In genomic region chr2:17398770-17399169, GRCh38 we compare ENCODE assay signal across 33 cellular contexts.
"Had no signal": no experiment of that assay in that cellular context is flagged by ENCODE, and none has a peak within 500 bp of the region (broad histone marks: within the 10 kb centered on the region; RNA-seq: fewer than 3 reads in every experiment).

No MANE protein-coding gene starts in this region.

- H3K4me3 Mint-ChIP-seq: activated CD4-positive, alpha-beta memory T cell treated with anti-CD3 and anti-CD28 coated beads for 36 hours; activated CD4-positive, alpha-beta T cell treated with anti-CD3 and anti-CD28 coated beads for 36 hours; activated CD4-positive, alpha-beta T cell treated with anti-CD3 and anti-CD28 coated beads, Interleukin-2, amount 10 ng/mL, durations not matched to agents 24 days and 14 days; activated CD8-positive, alpha-beta memory T cell treated with anti-CD3 and anti-CD28 coated beads, Interleukin-2, amount 10 ng/mL, durations not matched to agents 7 days and 5 days; activated CD8-positive, alpha-beta T cell treated with anti-CD3 and anti-CD28 coated beads, Interleukin-2, amount 10 ng/mL, durations not matched to agents 7 days and 5 days; activated naive CD4-positive, alpha-beta T cell treated with anti-CD3 and anti-CD28 coated beads for 36 hours; activated naive CD4-positive, alpha-beta T cell treated with anti-CD3 and anti-CD28 coated beads, Interleukin-2, amount 50 U/mL, for 24 hours; activated naive CD8-positive, alpha-beta T cell treated with anti-CD3 and anti-CD28 coated beads for 36 hours; activated naive CD8-positive, alpha-beta T cell treated with anti-CD3 and anti-CD28 coated beads, Interleukin-2, amount 50 U/mL, for 24 hours; activated T-helper 1 cell treated with anti-CD3 and anti-CD28 coated beads, Interleukin-12 subunit alpha, Interleukin-12 subunit beta, Interleukin-2, Interleukin-4 antibody, amounts not matched to agents 30 ng/mL and 10 ng/mL and 1 ng/mL, durations not matched to agents 14 hours and 24 hours and 36 hours; effector memory CD8-positive, alpha-beta T cell had no signal

- H3K4me1 Mint-ChIP-seq: activated CD4-positive, alpha-beta T cell treated with anti-CD3 and anti-CD28 coated beads for 36 hours; activated CD4-positive, alpha-beta T cell treated with anti-CD3 and anti-CD28 coated beads, Interleukin-2, amount 10 ng/mL, durations not matched to agents 24 days and 14 days; activated CD8-positive, alpha-beta memory T cell treated with anti-CD3 and anti-CD28 coated beads, Interleukin-2, amount 10 ng/mL, durations not matched to agents 7 days and 5 days; activated naive CD4-positive, alpha-beta T cell treated with anti-CD3 and anti-CD28 coated beads, Interleukin-2, amount 50 U/mL, for 24 hours; activated naive CD8-positive, alpha-beta T cell treated with anti-CD3 and anti-CD28 coated beads for 36 hours; activated naive CD8-positive, alpha-beta T cell treated with anti-CD3 and anti-CD28 coated beads, Interleukin-2, amount 50 U/mL, for 24 hours had no signal

- ATAC-seq: activated CD4-positive, alpha-beta T cell treated with anti-CD3 and anti-CD28 coated beads for 36 hours; activated CD8-positive, alpha-beta memory T cell treated with anti-CD3 and anti-CD28 coated beads, Interleukin-2, amount 10 ng/mL, durations not matched to agents 7 days and 5 days; activated CD8-positive, alpha-beta T cell treated with anti-CD3 and anti-CD28 coated beads, Interleukin-2, amount 10 ng/mL, durations not matched to agents 7 days and 5 days; activated naive CD8-positive, alpha-beta T cell treated with anti-CD3 and anti-CD28 coated beads, Interleukin-2, amount 50 U/mL, for 24 hours; body of pancreas; effector memory CD8-positive, alpha-beta T cell; foreskin keratinocyte; gastrocnemius medialis; heart left ventricle had no signal

- H3K4me3 ChIP-seq: adrenal gland, body of pancreas, esophagus muscularis mucosa, gastrocnemius medialis, heart left ventricle had no signal

- DNase-seq: activated CD4-positive, alpha-beta memory T cell treated with anti-CD3 and anti-CD28 coated beads for 36 hours; activated CD4-positive, alpha-beta T cell treated with anti-CD3 and anti-CD28 coated beads for 36 hours; activated CD4-positive, alpha-beta T cell treated with anti-CD3 and anti-CD28 coated beads, Interleukin-2, amount 10 ng/mL, durations not matched to agents 24 days and 14 days; activated CD4-positive, CD25-positive, alpha-beta regulatory T cell; activated CD4-positive, CD25-positive, alpha-beta regulatory T cell treated with anti-CD3 and anti-CD28 coated beads, Interleukin-2, amount 50 U/mL, for 72 hours; activated CD8-positive, alpha-beta memory T cell treated with anti-CD3 and anti-CD28 coated beads, Interleukin-2, amount 10 ng/mL, durations not matched to agents 7 days and 5 days; activated CD8-positive, alpha-beta memory T cell treated with anti-CD3 and anti-CD28 coated beads, Interleukin-2, amount 50 U/mL, for 4 hours; activated CD8-positive, alpha-beta T cell treated with anti-CD3 and anti-CD28 coated beads, Interleukin-2, amount 10 ng/mL, durations not matched to agents 7 days and 5 days; activated effector memory CD4-positive, alpha-beta T cell treated with anti-CD3 and anti-CD28 coated beads, Interleukin-2, amount 50 U/mL, for 16 hours; activated naive CD4-positive, alpha-beta T cell treated with anti-CD3 and anti-CD28 coated beads for 36 hours; activated naive CD8-positive, alpha-beta T cell treated with anti-CD3 and anti-CD28 coated beads for 36 hours; activated naive CD8-positive, alpha-beta T cell treated with anti-CD3 and anti-CD28 coated beads, Interleukin-2, amount 50 U/mL, for 24 hours; activated T-cell treated with anti-CD3 and anti-CD28 coated beads, Interleukin-2, amount 50 U/mL, for 1 hour; activated T-cell treated with anti-CD3 and anti-CD28 coated beads, Interleukin-2, amount 50 U/mL, for 48 hours; adrenal gland; amygdala; aorta; body of pancreas; caudate nucleus; cortex of kidney; dermis blood vessel endothelial cell; effector CD4-positive, alpha-beta T cell; effector memory CD8-positive, alpha-beta T cell; erythroblast; foreskin keratinocyte; gastrocnemius medialis; glutamatergic neuron; heart left ventricle; T-helper 9 cell had no signal

- H3K27ac ChIP-seq: adrenal gland, body of pancreas, esophagus muscularis mucosa, foreskin keratinocyte, gastrocnemius medialis, heart left ventricle had no signal

- H3K27me3 ChIP-seq: adrenal gland, body of pancreas, esophagus muscularis mucosa, foreskin keratinocyte, gastrocnemius medialis, heart left ventricle had no signal

- H3K9me3 ChIP-seq: body of pancreas, gastrocnemius medialis had no signal

- H3K36me3 ChIP-seq: adrenal gland, esophagus muscularis mucosa, gastrocnemius medialis, heart left ventricle had no signal

- H3K27me3 Mint-ChIP-seq: activated CD4-positive, alpha-beta memory T cell treated with anti-CD3 and anti-CD28 coated beads for 36 hours; activated CD4-positive, alpha-beta T cell treated with anti-CD3 and anti-CD28 coated beads for 36 hours; activated CD4-positive, alpha-beta T cell treated with anti-CD3 and anti-CD28 coated beads, Interleukin-2, amount 10 ng/mL, durations not matched to agents 24 days and 14 days; activated CD8-positive, alpha-beta memory T cell treated with anti-CD3 and anti-CD28 coated beads, Interleukin-2, amount 10 ng/mL, durations not matched to agents 7 days and 5 days; activated naive CD4-positive, alpha-beta T cell treated with anti-CD3 and anti-CD28 coated beads, Interleukin-2, amount 50 U/mL, for 24 hours; activated naive CD8-positive, alpha-beta T cell treated with anti-CD3 and anti-CD28 coated beads for 36 hours; activated naive CD8-positive, alpha-beta T cell treated with anti-CD3 and anti-CD28 coated beads, Interleukin-2, amount 50 U/mL, for 24 hours; effector memory CD8-positive, alpha-beta T cell had no signal

- H3K4me1 ChIP-seq: adrenal gland, body of pancreas, esophagus muscularis mucosa, foreskin keratinocyte, gastrocnemius medialis, heart left ventricle had no signal

- H3K36me3 Mint-ChIP-seq: activated CD4-positive, alpha-beta memory T cell treated with anti-CD3 and anti-CD28 coated beads for 36 hours; activated CD8-positive, alpha-beta memory T cell treated with anti-CD3 and anti-CD28 coated beads, Interleukin-2, amount 10 ng/mL, durations not matched to agents 7 days and 5 days; activated naive CD4-positive, alpha-beta T cell treated with anti-CD3 and anti-CD28 coated beads, Interleukin-2, amount 50 U/mL, for 24 hours; activated naive CD8-positive, alpha-beta T cell treated with anti-CD3 and anti-CD28 coated beads for 36 hours had no signal

- H3K27ac Mint-ChIP-seq: activated CD4-positive, alpha-beta memory T cell treated with anti-CD3 and anti-CD28 coated beads for 36 hours; activated CD4-positive, alpha-beta T cell treated with anti-CD3 and anti-CD28 coated beads for 36 hours; activated CD4-positive, alpha-beta T cell treated with anti-CD3 and anti-CD28 coated beads, Interleukin-2, amount 10 ng/mL, durations not matched to agents 24 days and 14 days; activated CD8-positive, alpha-beta memory T cell treated with anti-CD3 and anti-CD28 coated beads, Interleukin-2, amount 10 ng/mL, durations not matched to agents 7 days and 5 days; activated CD8-positive, alpha-beta T cell treated with anti-CD3 and anti-CD28 coated beads, Interleukin-2, amount 10 ng/mL, durations not matched to agents 7 days and 5 days; activated naive CD4-positive, alpha-beta T cell treated with anti-CD3 and anti-CD28 coated beads for 36 hours; activated naive CD4-positive, alpha-beta T cell treated with anti-CD3 and anti-CD28 coated beads, Interleukin-2, amount 50 U/mL, for 24 hours; activated naive CD8-positive, alpha-beta T cell treated with anti-CD3 and anti-CD28 coated beads for 36 hours; activated naive CD8-positive, alpha-beta T cell treated with anti-CD3 and anti-CD28 coated beads, Interleukin-2, amount 50 U/mL, for 24 hours; activated T-helper 1 cell treated with anti-CD3 and anti-CD28 coated beads, Interleukin-12 subunit alpha, Interleukin-12 subunit beta, Interleukin-2, Interleukin-4 antibody, amounts not matched to agents 30 ng/mL and 10 ng/mL and 1 ng/mL, durations not matched to agents 14 hours and 24 hours and 36 hours; activated T-helper 2 cell treated with anti-CD3 and anti-CD28 coated beads, Interferon-gamma antibody, Interleukin-2, Interleukin-4, amounts not matched to agents 10 μg/mL and 5 μg/mL and 100 μg/mL, durations not matched to agents 14 hours and 24 hours and 36 hours; effector memory CD8-positive, alpha-beta T cell had no signal
